8 cellular contexts compared by ENCODE assay signal in genomic region chr12:57751432-57751787, GRCh38. TPM values are rescaled to one million over a fixed set of nuclear protein-coding genes. Genes with fewer than 3 reads are reported as not detected.
DNase-seq lines count a peak whose midpoint lies in the region; ATAC-seq and TF ChIP-seq lines count a peak whose summit lies in the region.

No MANE protein-coding gene starts in this region.

- H2AFZ ChIP-seq in Karpas-422 (ENCODE audit: low read length) = no peak overlapping the region

- H3K27me3 ChIP-seq in Karpas-422 (ENCODE audit: low read length) = no peaks in the 10 kb centered on the region

- no peaks in the 10 kb centered on the region for H3K9me2 ChIP-seq in Karpas-422 (replicated peaks; ENCODE audit: insufficient read depth, low read length)

- CTCF ChIA-PET in HEK293T (lab: Yijun Ruan, JAX) = no interaction called here

- peaks cover 31% of the 10 kb centered on the region for H3K36me3 ChIP-seq in Karpas-422 (ENCODE audit: insufficient read depth, low read length)

- H3K4me1 Mint-ChIP-seq in naive B cell = peaks cover 43 to 54% (median 47%) of the 10 kb centered on the region in 3 donors

- H3K4me3 ChIP-seq in AG10803 (ENCODE audit: low read length) = peak overlapping the region; percentile 84
- peak overlapping the region; percentile 86 for H3K4me3 ChIP-seq in Karpas-422 (ENCODE audit: low read length)
- H3K4me3 ChIP-seq in choroid plexus epithelial cell (ENCODE audit: low read depth, low read length) = peak overlapping the region; percentile 88

- ATAC-seq in naive B cell (ENCODE audit: low read depth in 2 of 2) = no peak
- no peak for ATAC-seq in HG02610 (IDR thresholded peaks at IDR 0.05; ENCODE audit: unreplicated experiment)
- ATAC-seq in esophagus mucosa = no peak

- DNase-seq in AG10803 (ENCODE audit: low read depth) = no peak
- DNase-seq in Karpas-422 = no peak
- DNase-seq in choroid plexus epithelial cell (ENCODE audit: low read depth) = no peak
- no peak for DNase-seq in naive B cell
- DNase-seq in HEK293T (ENCODE audit: extremely low spot score) = no peak
- no peak for DNase-seq in NCI-H146 (lab: John Stamatoyannopoulos, UW)

- POLR2A ChIA-PET in HEK293T (lab: Yijun Ruan, JAX) = interaction anchor here (1.1 to 2.0 kb wide), 2 partner anchors 15 to 25 kb away, joined by 4 to 11 read pairs; no protein-coding TSS in a partner anchor

- peak overlapping the region; percentile 83 to 99 (median 96) for H3K27ac Mint-ChIP-seq in naive B cell

- H4K20me1 ChIP-seq in Karpas-422 (ENCODE audit: insufficient read depth, low read depth, low read length) = no peaks in the 10 kb centered on the region

- no peaks in the 10 kb centered on the region for H3K27me3 Mint-ChIP-seq in naive B cell

- peaks cover 35% of the 10 kb centered on the region for H3K4me1 ChIP-seq in Karpas-422 (ENCODE audit: low read length)

- H3K79me2 ChIP-seq in Karpas-422 (ENCODE audit: low read length) = peaks cover 29% of the 10 kb centered on the region

- H3K4me2 ChIP-seq in Karpas-422 (ENCODE audit: low read depth, low read length, poor library complexity, severe bottlenecking) = peak overlapping the region; percentile 79

- H3K9ac ChIP-seq in Karpas-422 (ENCODE audit: low read length) = peak overlapping the region; percentile 91

- H3K27ac ChIP-seq in Karpas-422 (ENCODE audit: low read length) = peak overlapping the region; percentile 70

- no peak for TF ChIP-seq CTCF in AG10803 (conservative IDR thresholded peaks at IDR 0.05; ENCODE audit: low read length)
- no peak for TF ChIP-seq CTCF in choroid plexus epithelial cell (conservative IDR thresholded peaks at IDR 0.05; ENCODE audit: low read depth, low read length)

- no peaks in the 10 kb centered on the region for H3K9me3 Mint-ChIP-seq in naive B cell

- H3K4me3 Mint-ChIP-seq in naive B cell = peak overlapping the region; percentile 85 to 98 (median 94)

- no peaks in the 10 kb centered on the region for H3K36me3 Mint-ChIP-seq in naive B cell

- H3K9me3 ChIP-seq in Karpas-422 (ENCODE audit: low read length) = no peaks in the 10 kb centered on the region

TF ChIP-seq in HEK293T, 16 proteins besides CTCF, POLR2A, EP300 and RAD21:
- TF ChIP-seq BHLHE40 (IDR thresholded peaks at IDR 0.05; ENCODE audit: borderline replicate concordance) (no peak), FOXM1 (IDR thresholded peaks at IDR 0.05; ENCODE audit: borderline replicate concordance) (no peak), PKNOX1 (IDR thresholded peaks at IDR 0.05) (no peak)

RNA-seq across cellular contexts. Expression of gene CDK4, which starts 0.7 kb away (rescaled TPM):
- total RNA-seq in Karpas-422 (2014; rRNA removed; shearing (Covaris generic); ENCODE audit: low replicate concordance) = 154 and 164 TPM in 2 replicates
- polyA plus RNA-seq in naive B cell (ENCODE audit: low read depth in 6 of 6) = 10 to 100 TPM; 63.2 to 99.0 (median 67.8) TPM
- 62.3 TPM for total RNA-seq in esophagus mucosa

RNA-seq across cellular contexts. Expression of gene MARCHF9, which starts 3.5 kb away (rescaled TPM):
- total RNA-seq in Karpas-422 (2014; rRNA removed; shearing (Covaris generic); ENCODE audit: low replicate concordance) = 30.3 and 45.9 TPM in 2 replicates
- polyA plus RNA-seq in naive B cell (ENCODE audit: low read depth in 6 of 6) = 10 to 100 TPM; 10.9 to 21.0 (median 14.2) TPM
- 5.9 TPM for total RNA-seq in esophagus mucosa

RNA-seq across cellular contexts. Expression of gene TSPAN31, which starts 6.6 kb away (rescaled TPM):
- 33.3 and 42.7 TPM in 2 replicates for total RNA-seq in Karpas-422 (2014; rRNA removed; shearing (Covaris generic); ENCODE audit: low replicate concordance)
- 10 to 100 TPM; 48.3 to 82.1 (median 57.7) TPM for polyA plus RNA-seq in naive B cell (ENCODE audit: low read depth in 6 of 6)
- 22.6 TPM for total RNA-seq in esophagus mucosa

RNA-seq across cellular contexts. Expression of gene AGAP2, which starts 12.9 kb away (rescaled TPM):
- total RNA-seq in Karpas-422 (2014; rRNA removed; shearing (Covaris generic); ENCODE audit: low replicate concordance) = 6.7 and 12.0 TPM in 2 replicates
- polyA plus RNA-seq in naive B cell (ENCODE audit: low read depth in 6 of 6) = 1 to 10 TPM; 1.2 to 4.0 (median 2.1) TPM
- total RNA-seq in esophagus mucosa = 0.64 TPM

RNA-seq across cellular contexts. Expression of gene CYP27B1, which starts 15.5 kb away (rescaled TPM):
- 0.86 and 3.5 TPM in 2 replicates for total RNA-seq in Karpas-422 (2014; rRNA removed; shearing (Covaris generic); ENCODE audit: low replicate concordance)
- under 1 TPM in 3 of 6 donors, not detected in 3; 0.09 to 0.58 (median 0.31) TPM for polyA plus RNA-seq in naive B cell (ENCODE audit: low read depth in 6 of 6)
- 1.6 TPM for total RNA-seq in esophagus mucosa
